9 cellular contexts compared by ENCODE assay signal in the genomic region with DNA sequence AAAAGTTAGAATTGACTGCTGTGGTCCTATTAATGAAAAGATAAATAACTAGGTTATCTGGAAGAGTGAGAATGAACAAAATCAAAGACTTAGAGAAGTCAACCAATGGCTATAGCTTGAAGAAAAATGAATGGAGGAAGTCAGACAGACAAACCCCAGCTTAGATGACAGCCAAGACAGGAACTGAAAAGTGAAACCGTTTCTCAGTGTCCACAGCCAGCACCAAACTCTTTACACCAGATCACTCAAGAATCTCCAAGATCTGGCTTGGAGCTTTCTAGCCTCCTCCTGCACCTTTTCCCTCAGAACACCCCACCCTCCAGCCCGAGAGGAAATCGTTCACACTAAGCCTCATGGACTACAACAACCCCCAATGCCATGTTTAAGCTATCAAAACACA.
DNase-seq lines count a peak whose midpoint lies in the region; ATAC-seq and TF ChIP-seq lines count a peak whose summit lies in the region.
"Had no signal": no experiment of that assay in that cellular context is flagged by ENCODE, and none has a peak within 500 bp of the region (broad histone marks: within the 10 kb centered on the region; RNA-seq: fewer than 3 reads in every experiment).

No MANE protein-coding gene starts in this region.

- H3K4me2 ChIP-seq in mammary epithelial cell (ENCODE audit: insufficient read depth, low read depth, low read length): no peak overlapping the region

- H3K27ac ChIP-seq in uterus (no peak overlapping the region), mammary epithelial cell (ENCODE audit: insufficient read depth, low read depth, low read length) (no peak overlapping the region)

- dilution Hi-C loops in mammary epithelial cell (cut with HindIII; ENCODE audit: low sequenced_read_pairs): no loop called here

- intact Hi-C loops in uterus (cut with DNase I; ENCODE audit: low total_unique reads): no loop called here
- intact Hi-C loops in mammary epithelial cell (cut with micrococcal nuclease): no loop called here

- peaks cover 63% of the 10 kb centered on the region for H3K36me3 Mint-ChIP-seq in T-helper 1 cell treated with Interleukin-12 subunit alpha and Interleukin-12 subunit beta and Interleukin-4 antibody, amounts not matched to agents 30 μg/mL and 1 μg/mL, for 36 hours (ENCODE audit: low read depth)
- H3K36me3 Mint-ChIP-seq in nephron progenitor cell (ENCODE audit: low read depth): peaks cover 51% of the 10 kb centered on the region

- peak; percentile 87 for ATAC-seq in GM19372 (IDR thresholded peaks at IDR 0.05; ENCODE audit: low read depth, unreplicated experiment)
- ATAC-seq in HG03060 (IDR thresholded peaks at IDR 0.05; ENCODE audit: low read depth, unreplicated experiment): peak; percentile 65

- in situ Hi-C loops in mammary epithelial cell (cut with MboI; ENCODE audit: low sequenced_read_pairs in 2 of 2): no loop called here

- H3K27me3 Mint-ChIP-seq in T-helper 1 cell treated with Interleukin-12 subunit alpha and Interleukin-12 subunit beta and Interleukin-4 antibody, amounts not matched to agents 30 μg/mL and 1 μg/mL, for 36 hours (ENCODE audit: low read depth): no peaks in the 10 kb centered on the region
- peaks cover 3% of the 10 kb centered on the region for H3K27me3 Mint-ChIP-seq in nephron progenitor cell (ENCODE audit: low read depth, poor library complexity)

- TF ChIP-seq CTCF in GM12865 (IDR thresholded peaks at IDR 0.05; ENCODE audit: insufficient read depth, low read depth, low read length, missing control alignments): no peak
- TF ChIP-seq CTCF in nephron progenitor cell (IDR thresholded peaks at IDR 0.05): no peak
- TF ChIP-seq CTCF in uterus (IDR thresholded peaks at IDR 0.05): no peak
- no peak for TF ChIP-seq CTCF in mammary epithelial cell (conservative IDR thresholded peaks at IDR 0.05 in 1 of 2, IDR thresholded peaks at IDR 0.05 in 1 of 2; ENCODE audit: extremely low read depth in 1 of 2, insufficient read depth in 1 of 2, low read depth in 1 of 2, low read length in 2 of 2)

- H3K79me2 ChIP-seq in mammary epithelial cell (ENCODE audit: insufficient read depth, low read length): no peaks in the 10 kb centered on the region

- H3K4me3 Mint-ChIP-seq in T-helper 1 cell treated with Interleukin-12 subunit alpha and Interleukin-12 subunit beta and Interleukin-4 antibody, amounts not matched to agents 30 μg/mL and 1 μg/mL, for 36 hours: peak overlapping the region; percentile 40
- H3K4me3 Mint-ChIP-seq in nephron progenitor cell: no peak overlapping the region

- H3K9ac ChIP-seq in mammary epithelial cell (ENCODE audit: insufficient read depth, low read length): no peak overlapping the region

- H3K4me1 ChIP-seq in uterus (no peaks in the 10 kb centered on the region), mammary epithelial cell (ENCODE audit: insufficient read depth, low read length) (no peaks in the 10 kb centered on the region)

- no peak for TF ChIP-seq POLR2A in uterus (IDR thresholded peaks at IDR 0.05)

- H3K9me3 Mint-ChIP-seq in T-helper 1 cell treated with Interleukin-12 subunit alpha and Interleukin-12 subunit beta and Interleukin-4 antibody, amounts not matched to agents 30 μg/mL and 1 μg/mL, for 36 hours: no peaks in the 10 kb centered on the region
- H3K9me3 Mint-ChIP-seq in nephron progenitor cell: peaks cover 7% of the 10 kb centered on the region

- no peak overlapping the region for H2AFZ ChIP-seq in mammary epithelial cell (ENCODE audit: low read depth, low read length)

- H3K27ac Mint-ChIP-seq in T-helper 1 cell treated with Interleukin-12 subunit alpha and Interleukin-12 subunit beta and Interleukin-4 antibody, amounts not matched to agents 30 μg/mL and 1 μg/mL, for 36 hours: peak overlapping the region; percentile 82
- no peak overlapping the region for H3K27ac Mint-ChIP-seq in nephron progenitor cell

- H3K27me3 ChIP-seq in uterus (no peaks in the 10 kb centered on the region), mammary epithelial cell (ENCODE audit: insufficient read depth, low read length) (no peaks in the 10 kb centered on the region)

- H4K20me1 ChIP-seq in mammary epithelial cell (ENCODE audit: insufficient read depth, low read length): no peaks in the 10 kb centered on the region

- H3K9me3 ChIP-seq in uterus (no peaks in the 10 kb centered on the region), mammary epithelial cell (replicated peaks; ENCODE audit: insufficient read depth, low read length) (peaks cover 2% of the 10 kb centered on the region)

- 46% methylated on average over 3 of the region's 3 CpGs for WGBS in mammary epithelial cell (ENCODE audit: low coverage, missing lambda C conversion rate)

- peaks cover 42% of the 10 kb centered on the region for H3K4me1 Mint-ChIP-seq in T-helper 1 cell treated with Interleukin-12 subunit alpha and Interleukin-12 subunit beta and Interleukin-4 antibody, amounts not matched to agents 30 μg/mL and 1 μg/mL, for 36 hours (ENCODE audit: low read depth)
- peaks cover 26% of the 10 kb centered on the region for H3K4me1 Mint-ChIP-seq in nephron progenitor cell

- H3K36me3 ChIP-seq in uterus: no peaks in the 10 kb centered on the region
- H3K36me3 ChIP-seq in mammary epithelial cell (ENCODE audit: insufficient read depth, low read length): no peaks in the 10 kb centered on the region

- peak; percentile 64 for DNase-seq in GM12865 (ENCODE audit: low read depth)
- no peak for DNase-seq in nephron progenitor cell
- DNase-seq in NCI-H187 treated with DMSO at 0.1 percent for 48 hours (lab: John Stamatoyannopoulos, UW): no peak
- DNase-seq in uterus: no peak
- DNase-seq in mammary epithelial cell: no peak
- DNase-seq: T1000 had no signal

- H3K4me3 ChIP-seq in GM12865 (ENCODE audit: low read depth, low read length) (no peak overlapping the region), uterus (no peak overlapping the region), mammary epithelial cell (replicated peaks in 1 of 3; ENCODE audit: insufficient read depth in 1 of 3, low read depth in 2 of 3, low read length in 3 of 3) (no peak overlapping the region)

- CTCF ChIA-PET in mammary epithelial cell (lab: Charles Lee; ENCODE audit: low non-redundant PET): no interaction called here

- no TSS peak for BruUV-seq in mammary epithelial cell (replicated peaks; lab: Mats Ljungman, UMichigan)
